Comparison of ENCODE assay signal across 23 cellular contexts in genomic region chr11:116826751-116827431, GRCh38. TPM values are rescaled to one million over a fixed set of nuclear protein-coding genes. Genes with fewer than 3 reads are reported as not detected.
DNase-seq lines count a peak whose midpoint lies in the region; ATAC-seq, FAIRE-seq and TF ChIP-seq lines count a peak whose summit lies in the region.
"Had no signal": no experiment of that assay in that cellular context is flagged by ENCODE, and none has a peak within 500 bp of the region (broad histone marks: within the 10 kb centered on the region; RNA-seq: fewer than 3 reads in every experiment).

No MANE protein-coding gene starts in this region.

- peak in 1 of 2 experiments; percentile 54; a peak in 2 of 4 replicates for TF ChIP-seq POLR2A in HepG2 (IDR thresholded peaks at IDR 0.05; ENCODE audit: insufficient read depth in 1 of 2, low read depth in 2 of 2, low read length in 2 of 2)

- TF ChIP-seq RAD21 in HepG2 (CRISPR knock-in tag; IDR thresholded peaks at IDR 0.05): peak; percentile 47; the same call in 1 of the 2 replicates

- no peaks in the 10 kb centered on the region for H3F3A ChIP-seq in GM23248 (ENCODE audit: insufficient read depth)

- no peaks in the 10 kb centered on the region for H4K20me1 ChIP-seq in GM23248 (ENCODE audit: insufficient read depth)
- H4K20me1 ChIP-seq in HepG2 (ENCODE audit: insufficient read depth, low read length): no peaks in the 10 kb centered on the region

- H3K36me3 ChIP-seq in GM23248 (ENCODE audit: low read depth) (no peaks in the 10 kb centered on the region), HepG2 (replicated peaks in 1 of 2; ENCODE audit: control insufficient read depth in 1 of 2, insufficient read depth in 2 of 2, low read length in 2 of 2) (no peaks in the 10 kb centered on the region)
- H3K36me3 ChIP-seq: SJSA1 had no signal

- H3K4me1 ChIP-seq in GM23248 (ENCODE audit: insufficient read depth) (no peaks in the 10 kb centered on the region), HepG2 (ENCODE audit: insufficient read depth, low read length) (peaks cover 93% of the 10 kb centered on the region)
- H3K4me1 ChIP-seq: A549, SJSA1 had no signal

- H3K9ac ChIP-seq in GM23248: no peak overlapping the region
- H3K9ac ChIP-seq in HepG2 (ENCODE audit: insufficient read depth, low read depth, low read length): peak overlapping the region; percentile 60

- no peak overlapping the region for H2AFZ ChIP-seq in GM23248
- H2AFZ ChIP-seq in HepG2 (ENCODE audit: low read length): no peak overlapping the region

- no peaks in the 10 kb centered on the region for H3K9me2 ChIP-seq in GM23248 (ENCODE audit: insufficient read depth)

- peak; percentile 10 for DNase-seq in GM23248
- DNase-seq in amniotic epithelial cell (ENCODE audit: low read depth): peak; percentile 14
- peak; percentile 85 for DNase-seq in HepG2 (ENCODE audit: low spot score)
- peak; percentile 40 for DNase-seq in sciatic nerve (ENCODE audit: low spot score)
- DNase-seq in urothelium cell line (ENCODE audit: low spot score): no peak
- no peak for DNase-seq in GM19238 (ENCODE audit: insufficient read length, low spot score)
- DNase-seq: CD4-positive, alpha-beta T cell; DMS153; GF-D8; NCI-H1105; NCI-H2081; NCI-H2171 treated with DMSO at 0.1 percent for 48 hours; NCI-H446 treated with DMSO at 0.1 percent for 48 hours; NCI-H69 had no signal

- H3K79me2 ChIP-seq in GM23248 (ENCODE audit: insufficient read depth): no peaks in the 10 kb centered on the region
- peaks cover 16% of the 10 kb centered on the region for H3K79me2 ChIP-seq in HepG2 (ENCODE audit: insufficient read depth, low read length)

- ATAC-seq in HepG2: peak; percentile 49
- ATAC-seq in sciatic nerve: no peak
- ATAC-seq in GM18868 (IDR thresholded peaks at IDR 0.05; ENCODE audit: unreplicated experiment): no peak
- ATAC-seq: A549, GM12878, Panc1 had no signal

- TF ChIP-seq EP300 in HepG2 (IDR thresholded peaks at IDR 0.05; ENCODE audit: low read depth in 2 of 2, low read length in 2 of 2): peak; percentile 35 to 82; a peak in 3 of 4 replicates
- peak; percentile 71; the same call in 1 of the 2 replicates for TF ChIP-seq EP300 in HepG2 (CRISPR knock-in tag; IDR thresholded peaks at IDR 0.05; ENCODE audit: borderline replicate concordance)

- 49 to 56% methylated on average over 9 of the region's 9 CpGs for WGBS in GM23248 (ENCODE audit: low coverage in 1 of 2, low lambda C conversion rate in 2 of 2, missing lambda C conversion rate in 2 of 2), 2 experiments
- 10% methylated on average over 2 of the region's 9 CpGs for WGBS in HepG2 (ENCODE audit: low lambda C conversion rate)

- no peak overlapping the region for H3K27ac ChIP-seq in GM23248
- H3K27ac ChIP-seq in HepG2 (ENCODE audit: extremely low read length, insufficient read depth, low read length): peak overlapping the region; percentile 85
- H3K27ac ChIP-seq: A549, SJSA1 had no signal

- POLR2A ChIA-PET in HepG2 (lab: Yijun Ruan, JAX): interaction anchor here (1.2 to 18.4 kb wide), 7 partner anchors 11 to 318 kb away, joined by 3 to 1365 read pairs (median 105); partner anchors contain the start of genes APOA1, APOA5, BUD13 and ZPR1

- H3K27me3 ChIP-seq in GM23248 (replicated peaks; ENCODE audit: insufficient read depth) (no peaks in the 10 kb centered on the region), HepG2 (ENCODE audit: control insufficient read depth in 1 of 2, insufficient read depth in 2 of 2, low read length in 2 of 2) (no peaks in the 10 kb centered on the region)
- H3K27me3 ChIP-seq: SJSA1 had no signal

- no peak overlapping the region for H3K4me3 ChIP-seq in GM23248
- peak overlapping the region in 1 of 3 experiments; percentile 59; a peak in 2 of 6 replicates for H3K4me3 ChIP-seq in HepG2 (replicated peaks in 1 of 3; ENCODE audit: insufficient read depth in 1 of 3, low read depth in 2 of 3, low read length in 3 of 3)
- H3K4me3 ChIP-seq: A549, GM12878, SJSA1 had no signal

- H3K9me3 ChIP-seq in GM23248 (ENCODE audit: low read depth) (no peaks in the 10 kb centered on the region), HepG2 (ENCODE audit: low read length) (no peaks in the 10 kb centered on the region)
- H3K9me3 ChIP-seq: A549, SJSA1 had no signal

- FAIRE-seq in HepG2 (lab: Jason Lieb, UNC) (peak; percentile 97), urothelium cell line (lab: Jason Lieb, UNC) (no peak)
- FAIRE-seq: A549, GM12878, HTR-8/SVneo had no signal

- peak; percentile 58 for TF ChIP-seq CTCF in HepG2 (CRISPR knock-in tag; IDR thresholded peaks at IDR 0.05)

- intact Hi-C loops in HepG2 (cut with micrococcal nuclease; ENCODE audit: unreplicated experiment) (no loop called here), sciatic nerve (cut with DNase I) (no loop called here)

- in situ Hi-C loops in GM23248 (cut with MboI): no loop called here
- in situ Hi-C loops in HepG2 (cut with HindIII; ENCODE audit: extremely low pct_ligation_motif_present, low pct_unique_long_range_greater_than_20kb): no loop called here

- H3K4me2 ChIP-seq in GM23248 (ENCODE audit: unreplicated experiment): no peak overlapping the region
- H3K4me2 ChIP-seq in HepG2 (ENCODE audit: low read depth, low read length): peak overlapping the region; percentile 81
- H3K4me2 ChIP-seq: A549 had no signal

- CTCF ChIA-PET in HepG2 (lab: Yijun Ruan, JAX; ENCODE audit: low intra/inter-chr PET ratio, low total read pairs): interaction anchor here (3.1 kb wide), 1 partner anchor 36 kb away, joined by 21 read pairs; the partner anchor contains the start of gene APOA5

- no TSS peak for BruUV-seq in HepG2 (replicated peaks; lab: Mats Ljungman, UMichigan)

RNA-seq across cellular contexts. Expression of gene APOC3, which starts 2.8 kb away (rescaled TPM):
- total RNA-seq in GM23248 (2014; rRNA removed; shearing (Covaris generic)): not detected in 2 replicates
- polyA plus RNA-seq in GM23248 (2016; fragmentation: Nextera tagmentation; extraction: Ambion mirVana) (not detected in 2 replicates), HepG2 (2011; rRNA removed) (687 and 1,005 TPM in 2 replicates)
- total RNA-seq in HepG2 (2016; rRNA removed; fragmentation: Illumina TruSeq; extraction: Trizol) (179 and 314 TPM in 2 replicates), sciatic nerve (not detected)
- total RNA-seq in HepG2 (2016; cell fraction: cytosol; rRNA removed; fragmentation: Illumina TruSeq; extraction: Trizol; ENCODE audit: low read depth): 470 and 617 TPM in 2 replicates
- 191 and 310 TPM in 2 replicates for total RNA-seq in HepG2 (2016; cell fraction: insoluble cytoplasmic fraction; rRNA removed; fragmentation: Illumina TruSeq; extraction: Trizol)
- total RNA-seq in HepG2 (2016; cell fraction: membrane; rRNA removed; fragmentation: Illumina TruSeq; extraction: Trizol): 250 and 324 TPM in 2 replicates
- total RNA-seq in HepG2 (2016; cell fraction: nucleus; rRNA removed; fragmentation: Illumina TruSeq; extraction: Trizol): 211 and 238 TPM in 2 replicates
- polyA plus RNA-seq in HepG2 (2011; cell fraction: cytosol; rRNA removed): 944 and 988 TPM in 2 replicates
- 255 and 392 TPM in 2 replicates for polyA plus RNA-seq in HepG2 (2011; cell fraction: nucleus; rRNA removed)
- 921 and 1,213 TPM in 2 replicates for polyA plus RNA-seq in HepG2 (2012)
- polyA plus RNA-seq in HepG2 (2016; cell fraction: cytosol; fragmentation: Illumina TruSeq; extraction: Trizol; ENCODE audit: low read depth): 724 and 925 TPM in 2 replicates
- polyA plus RNA-seq in HepG2 (2016; cell fraction: insoluble cytoplasmic fraction; fragmentation: Illumina TruSeq; extraction: Trizol; ENCODE audit: low read depth): 243 and 253 TPM in 2 replicates
- polyA plus RNA-seq in HepG2 (2016; cell fraction: membrane; fragmentation: Illumina TruSeq; extraction: Trizol; ENCODE audit: low read depth): 332 and 399 TPM in 2 replicates
- 479 and 488 TPM in 2 replicates for polyA plus RNA-seq in HepG2 (2016; cell fraction: nucleus; fragmentation: Illumina TruSeq; extraction: Trizol; ENCODE audit: insufficient read depth, low read depth)
- 493 TPM in 1 of 2 replicates, not detected in the other for polyA minus RNA-seq in HepG2 (2011; rRNA and poly(A)+ RNA removed; ENCODE audit: low replicate concordance)
- 182 and 185 TPM in 2 replicates for polyA minus RNA-seq in HepG2 (2011; cell fraction: cytosol; rRNA and poly(A)+ RNA removed)
- 38.8 and 66.1 TPM in 2 replicates for polyA minus RNA-seq in HepG2 (2011; cell fraction: nucleus; rRNA and poly(A)+ RNA removed)
- total RNA-seq: CD4-positive, alpha-beta T cell; Daoy; H7; SJSA1 had no signal
- polyA plus RNA-seq: A549, BJ, GM12878 had no signal

RNA-seq across cellular contexts. Expression of gene APOA4, which starts 3.8 kb away (rescaled TPM):
- total RNA-seq in GM23248 (2014; rRNA removed; shearing (Covaris generic)): not detected in 2 replicates
- polyA plus RNA-seq in GM23248 (2016; fragmentation: Nextera tagmentation; extraction: Ambion mirVana) (not detected in 2 replicates), HepG2 (2011; rRNA removed) (7.2 and 11.0 TPM in 2 replicates)
- total RNA-seq in HepG2 (2016; rRNA removed; fragmentation: Illumina TruSeq; extraction: Trizol) (1.8 and 3.8 TPM in 2 replicates), sciatic nerve (not detected)
- 1.2 and 2.1 TPM in 2 replicates for total RNA-seq in HepG2 (2016; cell fraction: cytosol; rRNA removed; fragmentation: Illumina TruSeq; extraction: Trizol; ENCODE audit: low read depth)
- 2.1 and 3.7 TPM in 2 replicates for total RNA-seq in HepG2 (2016; cell fraction: insoluble cytoplasmic fraction; rRNA removed; fragmentation: Illumina TruSeq; extraction: Trizol)
- total RNA-seq in HepG2 (2016; cell fraction: membrane; rRNA removed; fragmentation: Illumina TruSeq; extraction: Trizol): 2.5 and 3.8 TPM in 2 replicates
- total RNA-seq in HepG2 (2016; cell fraction: nucleus; rRNA removed; fragmentation: Illumina TruSeq; extraction: Trizol): 1.5 and 3.9 TPM in 2 replicates
- 9.4 and 10.1 TPM in 2 replicates for polyA plus RNA-seq in HepG2 (2011; cell fraction: cytosol; rRNA removed)
- 4.4 and 6.4 TPM in 2 replicates for polyA plus RNA-seq in HepG2 (2011; cell fraction: nucleus; rRNA removed)
- polyA plus RNA-seq in HepG2 (2012): 5.7 and 7.6 TPM in 2 replicates
- 1.8 and 2.4 TPM in 2 replicates for polyA plus RNA-seq in HepG2 (2016; cell fraction: cytosol; fragmentation: Illumina TruSeq; extraction: Trizol; ENCODE audit: low read depth)
- polyA plus RNA-seq in HepG2 (2016; cell fraction: insoluble cytoplasmic fraction; fragmentation: Illumina TruSeq; extraction: Trizol; ENCODE audit: low read depth): 1.6 and 1.8 TPM in 2 replicates
- 2.4 and 3.3 TPM in 2 replicates for polyA plus RNA-seq in HepG2 (2016; cell fraction: membrane; fragmentation: Illumina TruSeq; extraction: Trizol; ENCODE audit: low read depth)
- polyA plus RNA-seq in HepG2 (2016; cell fraction: nucleus; fragmentation: Illumina TruSeq; extraction: Trizol; ENCODE audit: insufficient read depth, low read depth): 3.5 and 4.1 TPM in 2 replicates
- polyA minus RNA-seq in HepG2 (2011; rRNA and poly(A)+ RNA removed; ENCODE audit: low replicate concordance): 4.4 TPM in 1 of 2 replicates, not detected in the other
- polyA minus RNA-seq in HepG2 (2011; cell fraction: cytosol; rRNA and poly(A)+ RNA removed): 2.5 and 3.2 TPM in 2 replicates
- polyA minus RNA-seq in HepG2 (2011; cell fraction: nucleus; rRNA and poly(A)+ RNA removed): 0.77 and 1.6 TPM in 2 replicates
- total RNA-seq: CD4-positive, alpha-beta T cell; Daoy; GM12878; H7; SJSA1 had no signal
- polyA plus RNA-seq: A549, BJ, GM12878 had no signal

RNA-seq across cellular contexts. Expression of gene APOA1, which starts 10.5 kb away (rescaled TPM):
- total RNA-seq in GM23248 (2014; rRNA removed; shearing (Covaris generic)): not detected in 2 replicates
- 0.23 TPM in 1 of 2 replicates, not detected in the other for polyA plus RNA-seq in GM23248 (2016; fragmentation: Nextera tagmentation; extraction: Ambion mirVana)
- total RNA-seq in HepG2 (2016; rRNA removed; fragmentation: Illumina TruSeq; extraction: Trizol): 2,184 and 5,485 TPM in 2 replicates
- total RNA-seq in HepG2 (2016; cell fraction: cytosol; rRNA removed; fragmentation: Illumina TruSeq; extraction: Trizol; ENCODE audit: low read depth): 1,658 and 1,910 TPM in 2 replicates
- total RNA-seq in HepG2 (2016; cell fraction: insoluble cytoplasmic fraction; rRNA removed; fragmentation: Illumina TruSeq; extraction: Trizol): 2,147 and 5,523 TPM in 2 replicates
- total RNA-seq in HepG2 (2016; cell fraction: membrane; rRNA removed; fragmentation: Illumina TruSeq; extraction: Trizol): 1,317 and 1,654 TPM in 2 replicates
- total RNA-seq in HepG2 (2016; cell fraction: nucleus; rRNA removed; fragmentation: Illumina TruSeq; extraction: Trizol): 3,708 and 4,228 TPM in 2 replicates
- 1,973 and 2,476 TPM in 2 replicates for polyA plus RNA-seq in HepG2 (2011; rRNA removed)
- polyA plus RNA-seq in HepG2 (2011; cell fraction: cytosol; rRNA removed): 3,263 and 3,859 TPM in 2 replicates
- 1,542 and 1,981 TPM in 2 replicates for polyA plus RNA-seq in HepG2 (2011; cell fraction: nucleus; rRNA removed)
- polyA plus RNA-seq in HepG2 (2012): 3,117 and 3,837 TPM in 2 replicates
- 1,826 and 2,113 TPM in 2 replicates for polyA plus RNA-seq in HepG2 (2016; cell fraction: cytosol; fragmentation: Illumina TruSeq; extraction: Trizol; ENCODE audit: low read depth)
- 1,773 and 1,785 TPM in 2 replicates for polyA plus RNA-seq in HepG2 (2016; cell fraction: insoluble cytoplasmic fraction; fragmentation: Illumina TruSeq; extraction: Trizol; ENCODE audit: low read depth)
- 1,154 and 1,399 TPM in 2 replicates for polyA plus RNA-seq in HepG2 (2016; cell fraction: membrane; fragmentation: Illumina TruSeq; extraction: Trizol; ENCODE audit: low read depth)
- 5,783 and 6,817 TPM in 2 replicates for polyA plus RNA-seq in HepG2 (2016; cell fraction: nucleus; fragmentation: Illumina TruSeq; extraction: Trizol; ENCODE audit: insufficient read depth, low read depth)
- polyA minus RNA-seq in HepG2 (2011; rRNA and poly(A)+ RNA removed; ENCODE audit: low replicate concordance): 0.49 and 910 TPM in 2 replicates
- 1,155 and 1,457 TPM in 2 replicates for polyA minus RNA-seq in HepG2 (2011; cell fraction: cytosol; rRNA and poly(A)+ RNA removed)
- 210 and 319 TPM in 2 replicates for polyA minus RNA-seq in HepG2 (2011; cell fraction: nucleus; rRNA and poly(A)+ RNA removed)
- total RNA-seq in sciatic nerve: 7.0 TPM
- total RNA-seq: SJSA1 had no signal
- polyA plus RNA-seq: BJ had no signal

RNA-seq across cellular contexts. Expression of gene APOA5, which starts 35.2 kb away (rescaled TPM):
- total RNA-seq in GM23248 (2014; rRNA removed; shearing (Covaris generic)): not detected in 2 replicates
- polyA plus RNA-seq in GM23248 (2016; fragmentation: Nextera tagmentation; extraction: Ambion mirVana) (not detected in 2 replicates), HepG2 (2011; rRNA removed) (44.0 and 61.4 TPM in 2 replicates)
- total RNA-seq in HepG2 (2016; rRNA removed; fragmentation: Illumina TruSeq; extraction: Trizol) (21.9 and 49.1 TPM in 2 replicates), sciatic nerve (not detected)
- 4.6 and 4.7 TPM in 2 replicates for total RNA-seq in HepG2 (2016; cell fraction: cytosol; rRNA removed; fragmentation: Illumina TruSeq; extraction: Trizol; ENCODE audit: low read depth)
- 16.8 and 55.7 TPM in 2 replicates for total RNA-seq in HepG2 (2016; cell fraction: insoluble cytoplasmic fraction; rRNA removed; fragmentation: Illumina TruSeq; extraction: Trizol)
- total RNA-seq in HepG2 (2016; cell fraction: membrane; rRNA removed; fragmentation: Illumina TruSeq; extraction: Trizol): 7.4 and 9.8 TPM in 2 replicates
- total RNA-seq in HepG2 (2016; cell fraction: nucleus; rRNA removed; fragmentation: Illumina TruSeq; extraction: Trizol): 41.1 and 46.7 TPM in 2 replicates
- 50.5 and 63.0 TPM in 2 replicates for polyA plus RNA-seq in HepG2 (2011; cell fraction: cytosol; rRNA removed)
- 48.8 and 51.3 TPM in 2 replicates for polyA plus RNA-seq in HepG2 (2011; cell fraction: nucleus; rRNA removed)
- polyA plus RNA-seq in HepG2 (2012): 32.9 and 35.6 TPM in 2 replicates
- 3.5 and 4.1 TPM in 2 replicates for polyA plus RNA-seq in HepG2 (2016; cell fraction: cytosol; fragmentation: Illumina TruSeq; extraction: Trizol; ENCODE audit: low read depth)
- 17.4 and 19.7 TPM in 2 replicates for polyA plus RNA-seq in HepG2 (2016; cell fraction: insoluble cytoplasmic fraction; fragmentation: Illumina TruSeq; extraction: Trizol; ENCODE audit: low read depth)
- polyA plus RNA-seq in HepG2 (2016; cell fraction: membrane; fragmentation: Illumina TruSeq; extraction: Trizol; ENCODE audit: low read depth): 5.1 and 6.3 TPM in 2 replicates
- 67.2 and 70.6 TPM in 2 replicates for polyA plus RNA-seq in HepG2 (2016; cell fraction: nucleus; fragmentation: Illumina TruSeq; extraction: Trizol; ENCODE audit: insufficient read depth, low read depth)
- polyA minus RNA-seq in HepG2 (2011; rRNA and poly(A)+ RNA removed; ENCODE audit: low replicate concordance): 37.9 TPM in 1 of 2 replicates, not detected in the other
- polyA minus RNA-seq in HepG2 (2011; cell fraction: cytosol; rRNA and poly(A)+ RNA removed): 21.8 and 26.5 TPM in 2 replicates
- polyA minus RNA-seq in HepG2 (2011; cell fraction: nucleus; rRNA and poly(A)+ RNA removed): 24.4 and 25.6 TPM in 2 replicates
- total RNA-seq: CD4-positive, alpha-beta T cell; Daoy; SJSA1 had no signal
- polyA plus RNA-seq: A549, BJ, GM12878 had no signal

RNA-seq across cellular contexts. Expression of gene ZPR1, which starts 39.1 kb away (rescaled TPM):
- 30.8 and 34.9 TPM in 2 replicates for total RNA-seq in GM23248 (2014; rRNA removed; shearing (Covaris generic))
- 71.3 and 76.8 TPM in 2 replicates for polyA plus RNA-seq in GM23248 (2016; fragmentation: Nextera tagmentation; extraction: Ambion mirVana)
- total RNA-seq in HepG2 (2016; rRNA removed; fragmentation: Illumina TruSeq; extraction: Trizol): 79.3 and 102 TPM in 2 replicates
- total RNA-seq in HepG2 (2016; cell fraction: cytosol; rRNA removed; fragmentation: Illumina TruSeq; extraction: Trizol; ENCODE audit: low read depth): 37.7 and 41.8 TPM in 2 replicates
- 81.1 and 95.0 TPM in 2 replicates for total RNA-seq in HepG2 (2016; cell fraction: insoluble cytoplasmic fraction; rRNA removed; fragmentation: Illumina TruSeq; extraction: Trizol)
- 74.2 and 83.3 TPM in 2 replicates for total RNA-seq in HepG2 (2016; cell fraction: membrane; rRNA removed; fragmentation: Illumina TruSeq; extraction: Trizol)
- total RNA-seq in HepG2 (2016; cell fraction: nucleus; rRNA removed; fragmentation: Illumina TruSeq; extraction: Trizol): 52.5 and 60.5 TPM in 2 replicates
- polyA plus RNA-seq in HepG2 (2011; rRNA removed): 40.0 and 45.2 TPM in 2 replicates
- 31.7 and 43.5 TPM in 2 replicates for polyA plus RNA-seq in HepG2 (2011; cell fraction: cytosol; rRNA removed)
- polyA plus RNA-seq in HepG2 (2011; cell fraction: nucleus; rRNA removed): 34.9 and 46.0 TPM in 2 replicates
- polyA plus RNA-seq in HepG2 (2012): 28.2 and 35.4 TPM in 2 replicates
- polyA plus RNA-seq in HepG2 (2016; cell fraction: cytosol; fragmentation: Illumina TruSeq; extraction: Trizol; ENCODE audit: low read depth): 55.3 and 55.7 TPM in 2 replicates
- polyA plus RNA-seq in HepG2 (2016; cell fraction: insoluble cytoplasmic fraction; fragmentation: Illumina TruSeq; extraction: Trizol; ENCODE audit: low read depth): 104 and 107 TPM in 2 replicates
- 67.7 and 70.1 TPM in 2 replicates for polyA plus RNA-seq in HepG2 (2016; cell fraction: membrane; fragmentation: Illumina TruSeq; extraction: Trizol; ENCODE audit: low read depth)
- 88.0 and 94.3 TPM in 2 replicates for polyA plus RNA-seq in HepG2 (2016; cell fraction: nucleus; fragmentation: Illumina TruSeq; extraction: Trizol; ENCODE audit: insufficient read depth, low read depth)
- 25.2 and 35.9 TPM in 2 replicates for polyA minus RNA-seq in HepG2 (2011; rRNA and poly(A)+ RNA removed; ENCODE audit: low replicate concordance)
- polyA minus RNA-seq in HepG2 (2011; cell fraction: cytosol; rRNA and poly(A)+ RNA removed): 28.7 and 36.5 TPM in 2 replicates
- polyA minus RNA-seq in HepG2 (2011; cell fraction: nucleus; rRNA and poly(A)+ RNA removed): 64.4 and 81.6 TPM in 2 replicates
- 26.7 TPM for total RNA-seq in sciatic nerve

Comparison
In these comparisons a context has a peak if more than half of its experiments do, and no peak if none do; other contexts are left out.
1. DNase-seq: peak in GM23248 (single experiment), amniotic epithelial cell (single experiment), HepG2 (single experiment) and sciatic nerve (single experiment); none in urothelium cell line (single experiment) and GM19238 (single experiment).
2. RNA of gene APOC3, which starts 2.8 kb away (total RNA-seq): 179 to 617 TPM in HepG2; not detected in GM23248 and not detected in sciatic nerve (single experiment); every median in the first group is over 100 times any median in the second.
3. RNA of gene APOA1, which starts 10.5 kb away (total RNA-seq): 1,317 to 5,523 TPM in HepG2; 7.0 TPM in sciatic nerve (single experiment) and not detected in GM23248; every median in the first group is over 100 times any median in the second.